8 cellular contexts compared by ENCODE assay signal in the genomic region with DNA sequence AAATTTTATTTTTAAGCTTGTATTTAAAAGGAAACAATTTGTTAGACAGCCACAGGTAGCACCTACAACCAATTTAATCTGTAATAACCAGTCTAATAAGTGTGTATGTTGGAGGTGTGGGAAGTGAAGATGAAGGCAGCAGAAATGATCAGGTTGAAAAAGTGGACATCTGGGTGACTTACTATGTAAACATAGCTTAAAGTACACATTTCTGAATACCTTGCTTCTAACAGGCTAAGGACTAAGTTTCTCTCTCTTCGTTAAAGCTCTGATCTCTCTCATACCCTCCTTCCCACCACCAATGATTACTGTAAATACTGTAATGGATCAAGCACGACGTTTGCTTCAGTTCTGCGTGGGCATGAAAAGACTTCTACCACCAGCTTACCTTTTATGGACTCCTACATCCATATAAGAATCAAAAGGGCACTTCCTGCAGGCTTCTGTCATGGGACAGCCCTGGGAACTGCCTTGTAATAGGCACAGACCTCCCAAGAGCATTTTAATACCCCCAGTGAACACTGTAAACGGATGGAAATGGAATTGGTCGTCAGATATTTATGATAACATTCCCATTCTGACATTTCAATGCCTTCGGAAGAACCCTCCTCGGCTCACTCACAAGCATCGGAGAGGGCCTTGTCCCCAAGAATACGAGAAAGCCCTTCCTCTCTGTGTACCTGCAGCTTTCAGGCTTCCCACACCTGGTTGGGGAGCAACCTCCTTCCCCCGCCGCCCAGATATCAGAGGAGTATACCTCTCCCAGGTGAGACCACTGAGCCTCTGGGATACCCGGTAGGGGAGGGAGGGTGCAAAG. TPM values are rescaled to one million over a fixed set of nuclear protein-coding genes. Genes with fewer than 3 reads are reported as not detected.
A peak's percentile ranks its signal among the peaks of the same experiment; 100 is the strongest.
DNase-seq lines count a peak whose midpoint lies in the region; ATAC-seq and TF ChIP-seq lines count a peak whose summit lies in the region.

No MANE protein-coding gene starts in this region.

- H3K4me1 Mint-ChIP-seq in neural progenitor cell: peaks cover 12% of the 10 kb centered on the region

- peaks cover 6% of the 10 kb centered on the region for H3K4me1 ChIP-seq in neural progenitor cell

- peak overlapping the region; percentile 96 for H3K4me2 ChIP-seq in neural progenitor cell

- DNase-seq in AG09309 (ENCODE audit: low read depth) (no peak), SK-MEL-5 (ENCODE audit: low read depth, low spot score) (peak; percentile 4), epithelial cell of prostate (ENCODE audit: low read depth, low spot score) (no peak), neural progenitor cell (ENCODE audit: low spot score) (no peak), NCI-H1930 (lab: John Stamatoyannopoulos, UW) (no peak), ecto neural progenitor cell (ENCODE audit: low spot score) (no peak)

- no peaks in the 10 kb centered on the region for H3K9me3 ChIP-seq in neural progenitor cell (ENCODE audit: low read depth)

- H3K4me3 Mint-ChIP-seq in neural progenitor cell: peak overlapping the region; percentile 98

- in situ Hi-C loops in SK-MEL-5 (cut with HindIII; ENCODE audit: low pct_unique_long_range_greater_than_20kb, low sequenced_read_pairs): no loop called here

- ATAC-seq in GM19455 (IDR thresholded peaks at IDR 0.05; ENCODE audit: unreplicated experiment): peak; percentile 15
- ATAC-seq in GM19395 (IDR thresholded peaks at IDR 0.05; ENCODE audit: unreplicated experiment): no peak

- peaks cover 36% of the 10 kb centered on the region for H3K79me2 ChIP-seq in neural progenitor cell (ENCODE audit: low read depth)

- H3K36me3 ChIP-seq in neural progenitor cell: no peaks in the 10 kb centered on the region

- peaks cover 3% of the 10 kb centered on the region for H4K20me1 ChIP-seq in neural progenitor cell (ENCODE audit: low read depth)

- peak overlapping the region; percentile 84 for H2AFZ ChIP-seq in neural progenitor cell (replicated peaks)

- H3K36me3 Mint-ChIP-seq in neural progenitor cell: no peaks in the 10 kb centered on the region

- TF ChIP-seq CTCF in AG09309 (IDR thresholded peaks at IDR 0.05; ENCODE audit: control insufficient read depth, insufficient read depth, low read depth, low read length, missing control alignments) (no peak), neural progenitor cell (IDR thresholded peaks at IDR 0.05) (no peak)

- peak overlapping the region; percentile 93 for H3K27ac Mint-ChIP-seq in neural progenitor cell

- peak overlapping the region; percentile 96 for H3K9ac ChIP-seq in neural progenitor cell

- H3K27ac ChIP-seq in epithelial cell of prostate (peak overlapping the region; percentile 80), neural progenitor cell (peak overlapping the region; percentile 70)

- peaks cover 18% of the 10 kb centered on the region for H3F3A ChIP-seq in neural progenitor cell (ENCODE audit: low read depth)

- no peaks in the 10 kb centered on the region for H3K9me3 Mint-ChIP-seq in neural progenitor cell

- H3K27me3 Mint-ChIP-seq in neural progenitor cell (ENCODE audit: insufficient read depth, low read depth): no peaks in the 10 kb centered on the region

- H3K4me3 ChIP-seq in AG09309 (ENCODE audit: control insufficient read depth, low read depth, low read length) (peak overlapping the region; percentile 97), neural progenitor cell (peak overlapping the region; percentile 95)

- no peaks in the 10 kb centered on the region for H3K27me3 ChIP-seq in neural progenitor cell

RNA-seq across cellular contexts. Expression of gene CCDC43, which starts 0.7 kb away (rescaled TPM):
- total RNA-seq in SK-MEL-5 (2014; rRNA removed; shearing (Covaris generic)): 71.5 and 73.8 TPM in 2 replicates
- 26.0 and 31.2 TPM in 2 replicates for polyA plus RNA-seq in SK-MEL-5 (2015; cell fraction: cytosol; rRNA removed)
- polyA plus RNA-seq in SK-MEL-5 (2015; cell fraction: nucleus; rRNA removed): 29.6 and 41.0 TPM in 2 replicates
- 31.3 and 46.5 TPM in 2 replicates for total RNA-seq in neural progenitor cell (ENCODE audit: low replicate concordance)

RNA-seq across cellular contexts. Expression of gene DBF4B, which starts 19.6 kb away (rescaled TPM):
- 9.0 and 9.4 TPM in 2 replicates for total RNA-seq in SK-MEL-5 (2014; rRNA removed; shearing (Covaris generic))
- polyA plus RNA-seq in SK-MEL-5 (2015; cell fraction: cytosol; rRNA removed): 15.0 TPM in 2 replicates
- 80.9 and 81.2 TPM in 2 replicates for polyA plus RNA-seq in SK-MEL-5 (2015; cell fraction: nucleus; rRNA removed)
- 16.4 and 30.6 TPM in 2 replicates for total RNA-seq in neural progenitor cell (ENCODE audit: low replicate concordance)

RNA-seq across cellular contexts. Expression of gene MEIOC, which starts 32.6 kb away (rescaled TPM):
- total RNA-seq in SK-MEL-5 (2014; rRNA removed; shearing (Covaris generic)): 0.11 and 0.16 TPM in 2 replicates
- polyA plus RNA-seq in SK-MEL-5 (2015; cell fraction: cytosol; rRNA removed): 0.12 and 0.30 TPM in 2 replicates
- not detected in 2 replicates for polyA plus RNA-seq in SK-MEL-5 (2015; cell fraction: nucleus; rRNA removed)
- 15.1 and 22.0 TPM in 2 replicates for total RNA-seq in neural progenitor cell (ENCODE audit: low replicate concordance)

Comparison
In these comparisons a context has a peak if more than half of its experiments do, and no peak if none do; other contexts are left out.
1. RNA of gene MEIOC, which starts 32.6 kb away (total RNA-seq): 15.1 to 22.0 TPM in neural progenitor cell; 0.11 to 0.16 TPM in SK-MEL-5; every median in the first group is over 10 times any median in the second.